ENCODE assay signal across 10 cellular contexts in the genomic region with DNA sequence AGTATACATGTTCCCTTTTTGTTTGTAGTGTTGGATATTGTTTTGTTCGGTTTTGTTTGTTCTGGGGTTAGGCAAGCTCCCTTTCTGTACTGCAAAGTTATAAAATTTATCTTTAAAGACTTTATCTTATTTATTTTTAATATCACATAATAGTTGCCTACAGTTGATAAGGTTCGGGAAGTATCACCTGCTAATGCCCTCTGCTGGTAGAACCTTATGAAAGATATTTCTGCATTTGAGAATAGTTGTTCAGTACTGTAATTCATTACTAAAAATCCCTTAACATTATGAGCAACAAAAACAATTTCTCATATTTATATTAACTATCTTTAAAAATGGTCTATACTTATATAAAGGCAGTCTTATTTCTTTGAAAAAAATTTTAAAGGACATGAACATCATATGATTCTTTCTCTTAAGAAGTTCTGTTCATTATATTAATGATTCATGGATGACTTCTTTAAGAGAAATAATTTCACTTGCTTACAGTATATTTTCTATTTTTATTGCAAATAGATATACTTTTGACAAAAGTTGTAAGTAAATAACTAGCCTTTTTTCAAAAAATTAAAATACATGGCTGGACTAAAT.
DNase-seq lines count a peak whose midpoint lies in the region; ATAC-seq and TF ChIP-seq lines count a peak whose summit lies in the region.
"Had no signal": no experiment of that assay in that cellular context is flagged by ENCODE, and none has a peak within 500 bp of the region (broad histone marks: within the 10 kb centered on the region; RNA-seq: fewer than 3 reads in every experiment).

No MANE protein-coding gene starts in this region.

- no peaks in the 10 kb centered on the region for H3K36me3 Mint-ChIP-seq in endodermal cell (ENCODE audit: low read depth)
- no peaks in the 10 kb centered on the region for H3K36me3 Mint-ChIP-seq in activated naive CD8-positive, alpha-beta T cell treated with anti-CD3 and anti-CD28 coated beads, Interleukin-2, amount 50 U/mL, for 24 hours (ENCODE audit: low read depth)
- H3K36me3 Mint-ChIP-seq: natural killer cell had no signal

- ATAC-seq in activated naive CD8-positive, alpha-beta T cell treated with anti-CD3 and anti-CD28 coated beads, Interleukin-2, amount 50 U/mL, for 24 hours, result no peak
- ATAC-seq: natural killer cell had no signal

- no peak overlapping the region for H3K27ac ChIP-seq in endodermal cell (ENCODE audit: low read depth, low read length)

- H3K36me3 ChIP-seq in endodermal cell (ENCODE audit: control insufficient read depth, insufficient read depth, low read length), result no peaks in the 10 kb centered on the region

- no peak overlapping the region for H3K9ac ChIP-seq in endodermal cell (ENCODE audit: extremely low read depth, low read length, poor library complexity, severe bottlenecking)

- no peaks in the 10 kb centered on the region for H3K9me3 ChIP-seq in endodermal cell (ENCODE audit: control insufficient read depth, low read length)

- no CpG with 5 or more reads among the region's 2 CpGs for WGBS in endodermal cell (ENCODE audit: insufficient coverage in 1 of 2, insufficient read length in 1 of 2), 2 experiments

- no peaks in the 10 kb centered on the region for H3K27me3 ChIP-seq in endodermal cell (ENCODE audit: control insufficient read depth, insufficient read depth, low read length, poor library complexity, severe bottlenecking)

- H3K9me3 Mint-ChIP-seq in endodermal cell, result no peaks in the 10 kb centered on the region
- peaks cover 11% of the 10 kb centered on the region for H3K9me3 Mint-ChIP-seq in activated naive CD8-positive, alpha-beta T cell treated with anti-CD3 and anti-CD28 coated beads, Interleukin-2, amount 50 U/mL, for 24 hours

- no peak overlapping the region for H3K4me3 Mint-ChIP-seq in endodermal cell
- H3K4me3 Mint-ChIP-seq in activated naive CD8-positive, alpha-beta T cell treated with anti-CD3 and anti-CD28 coated beads, Interleukin-2, amount 50 U/mL, for 24 hours, result no peak overlapping the region
- H3K4me3 Mint-ChIP-seq: natural killer cell had no signal

- H3K4me3 ChIP-seq in endodermal cell (ENCODE audit: low read length), result no peak overlapping the region

- peak; percentile 50 for DNase-seq in SIG-M5 treated with dmso at 0.1 percent for 504 hours (lab: John Stamatoyannopoulos, UW; ENCODE audit: unreplicated experiment)
- no peak for DNase-seq in SIG-M5 (lab: John Stamatoyannopoulos, UW)
- peak; percentile 2 for DNase-seq in NCI-H748 treated with DMSO at 0.1 percent for 48 hours (lab: John Stamatoyannopoulos, UW)
- no peak for DNase-seq in endodermal cell
- peak; percentile 50 for DNase-seq in superior temporal gyrus (ENCODE audit: extremely low spot score)
- no peak for DNase-seq in germinal center (ENCODE audit: low spot score)
- DNase-seq in activated naive CD8-positive, alpha-beta T cell treated with anti-CD3 and anti-CD28 coated beads, Interleukin-2, amount 50 U/mL, for 24 hours, result no peak
- no peak for DNase-seq in cardiac septum (ENCODE audit: low spot score)
- DNase-seq: activated CD8-positive, alpha-beta memory T cell treated with anti-CD3 and anti-CD28 coated beads for 24 hours; natural killer cell had no signal

- intact Hi-C loops in cardiac septum (cut with DNase I), result no loop called here

- peak; percentile 80 for TF ChIP-seq CTCF in endodermal cell (conservative IDR thresholded peaks at IDR 0.05)

- H3K27me3 Mint-ChIP-seq in endodermal cell (ENCODE audit: insufficient read depth), result no peaks in the 10 kb centered on the region
- H3K27me3 Mint-ChIP-seq in activated naive CD8-positive, alpha-beta T cell treated with anti-CD3 and anti-CD28 coated beads, Interleukin-2, amount 50 U/mL, for 24 hours, result no peaks in the 10 kb centered on the region

- no peak overlapping the region for H3K27ac Mint-ChIP-seq in endodermal cell
- H3K27ac Mint-ChIP-seq in activated naive CD8-positive, alpha-beta T cell treated with anti-CD3 and anti-CD28 coated beads, Interleukin-2, amount 50 U/mL, for 24 hours, result no peak overlapping the region
- H3K27ac Mint-ChIP-seq: natural killer cell had no signal

- no peaks in the 10 kb centered on the region for H3K4me1 ChIP-seq in endodermal cell (ENCODE audit: control insufficient read depth, insufficient read depth, low read length)

- H3K4me1 Mint-ChIP-seq in endodermal cell, result no peaks in the 10 kb centered on the region
- H3K4me1 Mint-ChIP-seq in activated naive CD8-positive, alpha-beta T cell treated with anti-CD3 and anti-CD28 coated beads, Interleukin-2, amount 50 U/mL, for 24 hours, result no peaks in the 10 kb centered on the region
- H3K4me1 Mint-ChIP-seq: natural killer cell had no signal

Comparison
In these comparisons a context has a peak if more than half of its experiments do, and no peak if none do; other contexts are left out.
1. DNase-seq: peak in SIG-M5 treated with dmso at 0.1 percent for 504 hours (single experiment), NCI-H748 treated with DMSO at 0.1 percent for 48 hours (single experiment) and superior temporal gyrus (single experiment); none in SIG-M5 (single experiment), endodermal cell (single experiment), germinal center (single experiment), activated naive CD8-positive, alpha-beta T cell treated with anti-CD3 and anti-CD28 coated beads, Interleukin-2, amount 50 U/mL, for 24 hours (single experiment) and cardiac septum (single experiment).